1 cellular context compared by ENCODE assay signal in genomic region chr7:134480730-134481129, GRCh38.
TF ChIP-seq lines count a peak whose summit lies in the region.

No MANE protein-coding gene starts in this region.

TF ChIP-seq in SK-N-SH, 30 proteins besides CTCF, POLR2A, EP300 and RAD21 (continued from another document):
- TF ChIP-seq IRF3 (IDR thresholded peaks at IDR 0.05; ENCODE audit: low read depth, low read length): no peak
- peak; percentile 54; the same call in 1 of the 2 replicates for TF ChIP-seq FOSL2 (IDR thresholded peaks at IDR 0.05; ENCODE audit: borderline replicate concordance, low read depth)
- TF ChIP-seq CHD2 (IDR thresholded peaks at IDR 0.05; ENCODE audit: low read length, partially characterized antibody): no peak
- TF ChIP-seq REST (IDR thresholded peaks at IDR 0.05; ENCODE audit: low read depth, low read length): no peak
- TF ChIP-seq FOXM1 (IDR thresholded peaks at IDR 0.05; ENCODE audit: low read depth): no peak
- peak; percentile 40 for TF ChIP-seq TCF12 (IDR thresholded peaks at IDR 0.05)
- TF ChIP-seq MEF2A (IDR thresholded peaks at IDR 0.05; ENCODE audit: borderline replicate concordance, low read depth): no peak
